ENCODE assay signal across 8 cellular contexts in the genomic region with DNA sequence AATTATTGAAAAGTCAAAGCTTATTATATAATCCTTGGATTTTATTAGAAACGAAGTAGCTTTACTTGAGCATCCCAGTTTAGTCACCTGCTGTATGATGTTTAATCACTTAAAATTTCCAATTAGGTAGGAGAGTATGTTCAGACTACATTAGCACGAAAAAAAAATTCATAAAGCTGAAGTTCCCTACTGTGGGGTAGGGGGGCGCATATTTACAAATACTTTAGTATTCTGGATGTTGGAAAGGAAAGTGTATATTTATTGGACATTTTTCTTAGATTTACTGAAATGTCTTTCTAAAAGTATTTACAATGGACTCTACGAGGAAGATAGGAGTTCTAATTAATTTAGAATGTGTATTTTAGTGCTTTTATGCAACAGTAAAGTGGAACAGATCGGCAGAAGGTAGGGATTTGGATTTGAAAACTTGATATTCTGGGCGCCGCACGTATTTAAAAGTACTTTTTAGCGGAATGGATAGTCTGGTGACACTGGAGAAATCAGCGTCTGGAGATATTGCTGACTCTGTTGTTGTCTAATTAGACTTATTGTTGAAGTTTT. TPM values are rescaled to one million over a fixed set of nuclear protein-coding genes. Genes with fewer than 3 reads are reported as not detected.
DNase-seq lines count a peak whose midpoint lies in the region; ATAC-seq and TF ChIP-seq lines count a peak whose summit lies in the region.

No MANE protein-coding gene starts in this region.

- H3K9me3 ChIP-seq in ovary: no peaks in the 10 kb centered on the region
- H3K9me3 ChIP-seq in esophagus squamous epithelium: no peaks in the 10 kb centered on the region

- H3K4me3 Mint-ChIP-seq in activated CD4-positive, alpha-beta T cell treated with anti-CD3 and anti-CD28 coated beads, Interleukin-2, amount 10 ng/mL, durations not matched to agents 24 days and 14 days: peak overlapping the region; percentile 85

- H3K4me1 ChIP-seq in ovary (ENCODE audit: insufficient read depth) (no peaks in the 10 kb centered on the region), esophagus squamous epithelium (peaks cover 6 to 35% (median 22%) of the 10 kb centered on the region in 3 donors)

- TF ChIP-seq POLR2A in ovary (IDR thresholded peaks at IDR 0.05): no peak
- no peak for TF ChIP-seq POLR2A in esophagus squamous epithelium (IDR thresholded peaks at IDR 0.05)

- no peak for DNase-seq in activated CD4-positive, alpha-beta T cell treated with anti-CD3 and anti-CD28 coated beads, Interleukin-2, amount 10 ng/mL, durations not matched to agents 24 days and 14 days
- DNase-seq in activated CD4-positive, alpha-beta T cell treated with anti-CD3 and anti-CD28 coated beads for 48 hours: no peak
- peak; percentile 65 for DNase-seq in NCI-H524 treated with DMSO at 0.1 percent for 48 hours (lab: John Stamatoyannopoulos, UW)
- DNase-seq in dedifferentiated amniotic fluid mesenchymal stem cell (ENCODE audit: extremely low spot score): peak; percentile 22
- DNase-seq in ovary: no peak
- DNase-seq in NCI-H345 treated with DMSO at 0.1 percent for 48 hours (lab: John Stamatoyannopoulos, UW; ENCODE audit: unreplicated experiment): no peak
- DNase-seq in esophagus squamous epithelium (lab: John Stamatoyannopoulos, UW): no peak

- peaks cover 3% of the 10 kb centered on the region for H3K36me3 Mint-ChIP-seq in activated CD4-positive, alpha-beta T cell treated with anti-CD3 and anti-CD28 coated beads, Interleukin-2, amount 10 ng/mL, durations not matched to agents 24 days and 14 days (ENCODE audit: low read depth)

- 66 to 70% (median 69%) methylated on average over 10 of the region's 10 CpGs for WGBS in ovary, 3 donors
- whole genome bisulfite sequencing in esophagus squamous epithelium, 2 donors: 54 to 61% methylated on average over 10 of the region's 10 CpGs

- H3K27me3 Mint-ChIP-seq in activated CD4-positive, alpha-beta T cell treated with anti-CD3 and anti-CD28 coated beads, Interleukin-2, amount 10 ng/mL, durations not matched to agents 24 days and 14 days: no peaks in the 10 kb centered on the region

- H3K27ac ChIP-seq in ovary (no peak overlapping the region), esophagus squamous epithelium (peak overlapping the region in 1 of 4 donors; percentile 96)

- no peaks in the 10 kb centered on the region for H3K27me3 ChIP-seq in ovary
- H3K27me3 ChIP-seq in esophagus squamous epithelium: no peaks in the 10 kb centered on the region

- intact Hi-C loops in activated CD4-positive, alpha-beta T cell treated with anti-CD3 and anti-CD28 coated beads, Interleukin-2, amount 10 ng/mL, durations not matched to agents 24 days and 14 days (cut with micrococcal nuclease): no loop called here
- intact Hi-C loops in ovary (cut with DNase I): no loop called here
- intact Hi-C loops in esophagus squamous epithelium (cut with DNase I): no loop called here

- no peaks in the 10 kb centered on the region for H3K9me3 Mint-ChIP-seq in activated CD4-positive, alpha-beta T cell treated with anti-CD3 and anti-CD28 coated beads, Interleukin-2, amount 10 ng/mL, durations not matched to agents 24 days and 14 days

- H3K4me1 Mint-ChIP-seq in activated CD4-positive, alpha-beta T cell treated with anti-CD3 and anti-CD28 coated beads, Interleukin-2, amount 10 ng/mL, durations not matched to agents 24 days and 14 days: peaks cover 28% of the 10 kb centered on the region

- H3K27ac Mint-ChIP-seq in activated CD4-positive, alpha-beta T cell treated with anti-CD3 and anti-CD28 coated beads, Interleukin-2, amount 10 ng/mL, durations not matched to agents 24 days and 14 days: no peak overlapping the region

- H3K36me3 ChIP-seq in ovary (no peaks in the 10 kb centered on the region), esophagus squamous epithelium (no peaks in the 10 kb centered on the region)

- TF ChIP-seq EP300 in ovary (IDR thresholded peaks at IDR 0.05): no peak

- peak overlapping the region; percentile 96 for H3K4me3 ChIP-seq in ovary
- peak overlapping the region in 2 of 4 donors; percentile 81 to 98 for H3K4me3 ChIP-seq in esophagus squamous epithelium

- ATAC-seq in HG02884 (IDR thresholded peaks at IDR 0.05; ENCODE audit: unreplicated experiment): no peak

- TF ChIP-seq CTCF in ovary (IDR thresholded peaks at IDR 0.05) (no peak), esophagus squamous epithelium (IDR thresholded peaks at IDR 0.05) (no peak)

RNA-seq across cellular contexts. Expression of a gene that starts 1.9 kb away (rescaled TPM):
- total RNA-seq in activated CD4-positive, alpha-beta T cell treated with anti-CD3 and anti-CD28 coated beads, Interleukin-2, amount 10 ng/mL, durations not matched to agents 24 days and 14 days: 18.6 and 20.0 TPM in 2 replicates
- 1 to 10 TPM; 6.7 to 9.2 (median 8.3) TPM for total RNA-seq in ovary
- 10 to 100 TPM in 1 of 2 donors, 1 to 10 TPM in 1; 5.2 to 11.6 TPM for polyA plus RNA-seq in ovary
- 10 to 100 TPM in 3 of 4 donors, 1 to 10 TPM in 1; 8.0 to 16.8 (median 12.7) TPM for total RNA-seq in esophagus squamous epithelium

RNA-seq across cellular contexts. Expression of a gene that starts 33.7 kb away (rescaled TPM):
- total RNA-seq in activated CD4-positive, alpha-beta T cell treated with anti-CD3 and anti-CD28 coated beads, Interleukin-2, amount 10 ng/mL, durations not matched to agents 24 days and 14 days: 45.8 and 53.4 TPM in 2 replicates
- total RNA-seq in ovary (10 to 100 TPM; 10.7 to 26.2 (median 17.7) TPM), esophagus squamous epithelium (10 to 100 TPM; 23.4 to 41.4 (median 29.6) TPM)
- polyA plus RNA-seq in ovary: 10 to 100 TPM; 10.7 to 15.7 TPM

Comparison
In these comparisons a context has a peak if more than half of its experiments do, and no peak if none do; other contexts are left out.
1. DNase-seq: peak in NCI-H524 treated with DMSO at 0.1 percent for 48 hours (single experiment) and dedifferentiated amniotic fluid mesenchymal stem cell (single experiment); none in activated CD4-positive, alpha-beta T cell treated with anti-CD3 and anti-CD28 coated beads, Interleukin-2, amount 10 ng/mL, durations not matched to agents 24 days and 14 days (single experiment), activated CD4-positive, alpha-beta T cell treated with anti-CD3 and anti-CD28 coated beads for 48 hours (single experiment), ovary (0 of 5), NCI-H345 treated with DMSO at 0.1 percent for 48 hours (single experiment) and esophagus squamous epithelium (single experiment).